Comparison of ENCODE assay signal across 1 cellular context in genomic region chr15:77180270-77180669, GRCh38.
TF ChIP-seq lines count a peak whose summit lies in the region.

No MANE protein-coding gene starts in this region.

TF ChIP-seq in GM12878, 131 proteins besides CTCF, POLR2A, EP300 and RAD21 (continued from another document):
- TF ChIP-seq KDM1A (IDR thresholded peaks at IDR 0.05; ENCODE audit: borderline replicate concordance) (no peak), NFYA (IDR thresholded peaks at IDR 0.05; ENCODE audit: borderline replicate concordance, low read depth, low read length) (no peak), BACH1 (IDR thresholded peaks at IDR 0.05; ENCODE audit: borderline replicate concordance) (no peak), ASH2L (IDR thresholded peaks at IDR 0.05; ENCODE audit: borderline replicate concordance, low read depth) (no peak), SKIL (IDR thresholded peaks at IDR 0.05; ENCODE audit: low read depth, poor library complexity, severe bottlenecking) (no peak), JUNB (IDR thresholded peaks at IDR 0.05) (no peak), FOXM1 (IDR thresholded peaks at IDR 0.05; ENCODE audit: low read depth, low read length) (no peak), SREBF1 (IDR thresholded peaks at IDR 0.05; ENCODE audit: low read length) (no peak)
